26 cellular contexts compared by ENCODE assay signal in the genomic region with DNA sequence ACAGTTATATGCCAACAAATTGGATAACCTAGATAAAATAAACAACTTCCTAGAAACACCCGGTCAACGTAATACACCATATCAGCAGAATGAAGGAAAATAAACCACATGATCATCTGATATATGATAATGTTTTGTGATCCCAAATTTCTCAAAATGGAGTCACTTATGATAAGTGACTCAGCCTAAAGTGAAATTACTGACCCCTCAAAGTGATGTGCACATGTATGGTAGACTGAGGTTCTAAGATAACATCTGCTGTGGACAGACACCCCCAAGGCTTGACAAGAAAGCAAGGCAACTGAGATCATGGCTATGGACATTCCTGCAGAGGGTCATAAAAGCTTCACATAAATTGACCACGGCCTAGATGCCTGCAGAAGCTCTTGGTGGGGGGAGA.
"Had no signal": no experiment of that assay in that cellular context is flagged by ENCODE, and none has a peak within 500 bp of the region (broad histone marks: within the 10 kb centered on the region; RNA-seq: fewer than 3 reads in every experiment).

No MANE protein-coding gene starts in this region.

- H3K36me3 ChIP-seq: gastroesophageal sphincter, heart right ventricle, neutrophil, prostate gland, right atrium auricular region, sigmoid colon, suprapubic skin, transverse colon, upper lobe of right lung, uterus had no signal

- DNase-seq: dorsolateral prefrontal cortex; effector CD4-positive, alpha-beta T cell; foreskin keratinocyte; heart right ventricle; hippocampal formation; immature natural killer cell; natural killer cell; sigmoid colon; stimulated activated CD4-positive, alpha-beta T cell treated with anti-CD3 and anti-CD28 coated beads, Interleukin-15, amount 100 ng/mL, for 24 hours; stimulated activated CD4-positive, alpha-beta T cell treated with anti-CD3 and anti-CD28 coated beads, Interleukin-2, amount 100 ng/mL, for 48 hours; stimulated activated naive CD4-positive, alpha-beta T cell; stimulated activated naive CD8-positive, alpha-beta T cell treated with anti-CD3 and anti-CD28 coated beads, Interleukin-15, amount 100 ng/mL, for 72 hours; transverse colon; upper lobe of right lung; uterus had no signal

- H3K36me3 Mint-ChIP-seq: immature natural killer cell, memory B cell, natural killer cell had no signal

- H3K27ac Mint-ChIP-seq: immature natural killer cell; memory B cell; natural killer cell; stimulated activated naive CD8-positive, alpha-beta T cell treated with anti-CD3 and anti-CD28 coated beads, Interleukin-15, amount 100 ng/mL, for 72 hours had no signal

- H3K4me3 Mint-ChIP-seq: immature natural killer cell; memory B cell; natural killer cell; neural crest cell; stimulated activated naive CD8-positive, alpha-beta T cell treated with anti-CD3 and anti-CD28 coated beads, Interleukin-15, amount 100 ng/mL, for 72 hours had no signal

- H2AFZ ChIP-seq: parathyroid adenoma had no signal

- H3K27me3 Mint-ChIP-seq: memory B cell had no signal

- H3K27me3 ChIP-seq: dorsolateral prefrontal cortex, foreskin keratinocyte, gastroesophageal sphincter, neutrophil, right atrium auricular region, sigmoid colon, suprapubic skin, transverse colon, upper lobe of right lung, uterus had no signal

- H3K9ac ChIP-seq: parathyroid adenoma had no signal

- H3K4me1 ChIP-seq: foreskin keratinocyte, gastroesophageal sphincter, heart right ventricle, parathyroid adenoma, prostate gland, right atrium auricular region, suprapubic skin, transverse colon, uterus had no signal

- H3K79me2 ChIP-seq: parathyroid adenoma had no signal

- H3K9me3 Mint-ChIP-seq: immature natural killer cell; natural killer cell; stimulated activated naive CD8-positive, alpha-beta T cell treated with anti-CD3 and anti-CD28 coated beads, Interleukin-15, amount 100 ng/mL, for 72 hours had no signal

- H3K27ac ChIP-seq: dorsolateral prefrontal cortex, foreskin keratinocyte, gastroesophageal sphincter, heart right ventricle, neutrophil, parathyroid adenoma, prostate gland, right atrium auricular region, sigmoid colon, suprapubic skin, transverse colon, upper lobe of right lung, uterus had no signal

- H3K9me3 ChIP-seq: gastroesophageal sphincter, heart right ventricle, neutrophil, prostate gland, right atrium auricular region, sigmoid colon, suprapubic skin, transverse colon, upper lobe of right lung, uterus had no signal

- H3K4me3 ChIP-seq: dorsolateral prefrontal cortex, gastroesophageal sphincter, heart right ventricle, lung, prostate gland, right atrium auricular region, sigmoid colon, suprapubic skin, transverse colon, upper lobe of right lung, uterus had no signal

- FAIRE-seq: colon, keratinocyte had no signal

- ATAC-seq: foreskin keratinocyte; gastroesophageal sphincter; heart right ventricle; natural killer cell; stimulated activated naive CD8-positive, alpha-beta T cell treated with anti-CD3 and anti-CD28 coated beads, Interleukin-15, amount 100 ng/mL, for 72 hours; upper lobe of right lung had no signal

- H3K4me1 Mint-ChIP-seq: immature natural killer cell; memory B cell; natural killer cell; stimulated activated naive CD8-positive, alpha-beta T cell treated with anti-CD3 and anti-CD28 coated beads, Interleukin-15, amount 100 ng/mL, for 72 hours had no signal
